In the genomic region with DNA sequence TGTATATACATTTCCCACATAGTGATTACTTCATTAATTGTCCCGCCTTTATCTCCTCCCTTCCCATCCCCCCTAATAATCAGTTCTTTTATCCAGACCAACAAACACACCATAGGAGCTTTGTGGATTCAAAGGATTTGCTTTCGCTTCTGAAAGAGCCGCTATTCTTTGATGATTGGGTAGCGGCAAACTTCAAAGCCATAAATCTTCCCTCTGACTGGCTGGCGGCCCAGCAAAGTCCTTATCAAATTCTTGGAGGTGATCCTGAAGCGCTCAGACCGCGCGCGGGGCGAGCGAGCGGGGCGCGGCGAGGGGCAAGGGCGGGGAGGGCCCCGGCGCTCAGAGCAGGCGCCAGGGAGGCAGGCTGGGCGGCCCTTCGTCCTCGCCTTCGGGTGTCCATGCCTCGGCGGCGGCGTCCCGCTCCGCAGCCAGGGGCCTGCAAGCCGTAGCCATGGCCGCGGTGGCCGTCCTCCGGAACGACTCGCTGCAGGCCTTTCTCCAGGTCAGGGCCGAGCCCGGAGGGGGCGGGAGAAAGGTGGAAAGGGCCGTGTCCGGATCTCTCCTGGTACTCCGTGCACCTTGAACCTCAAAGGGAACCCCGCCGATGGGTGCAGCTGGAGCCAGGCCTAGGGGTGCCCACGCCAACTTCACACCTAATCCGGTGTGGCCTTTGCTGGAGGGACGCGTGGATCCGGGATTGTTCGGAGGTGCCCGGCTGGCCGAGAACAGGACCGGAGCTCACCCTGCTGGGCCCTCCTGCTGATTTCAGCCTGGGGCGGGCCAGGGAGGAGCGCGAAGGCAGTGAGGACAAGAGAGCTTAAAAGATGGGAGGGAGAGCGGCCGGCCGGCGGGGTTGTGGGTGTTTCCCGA, we compare ENCODE assay signal across 8 cellular contexts. TPM values are rescaled to one million over a fixed set of nuclear protein-coding genes. Genes with fewer than 3 reads are reported as not detected.
A peak's percentile ranks its signal among the peaks of the same experiment; 100 is the strongest.
DNase-seq lines count a peak whose midpoint lies in the region; ATAC-seq, FAIRE-seq and TF ChIP-seq lines count a peak whose summit lies in the region.

TSS of gene SP5 (plus strand) at position 276 of the 870 bp plus-strand sequence. CDS start at position 452, 176 bp downstream.

- POLR2A ChIA-PET in CD4-positive, alpha-beta memory T cell (lab: Charles Lee; ENCODE audit: partially characterized antibody), result no interaction called here
- POLR2A ChIA-PET in T-cell (lab: Charles Lee), result interaction anchor here (0.5 to 0.7 kb wide), 2 partner anchors 95 to 126 kb away, joined by 3 to 7 read pairs; no protein-coding TSS in a partner anchor

- intact Hi-C loops in CD4-positive, alpha-beta memory T cell (cut with micrococcal nuclease), result loop anchor here (5.0 kb wide), 1 partner anchor 102 kb away; the partner anchor contains the start of gene GAD1

- H3K4me3 ChIP-seq in CD4-positive, alpha-beta memory T cell (ENCODE audit: low read length in 2 of 2), result peak within 1 kb of the TSS; percentile 44 to 69
- peak within 1 kb of the TSS; percentile 29 for H3K4me3 ChIP-seq in choroid plexus epithelial cell (ENCODE audit: low read depth, low read length)

- H3K36me3 ChIP-seq in CD4-positive, alpha-beta memory T cell (ENCODE audit: insufficient read depth, low read length), result no peaks in the 10 kb centered on the region

- H3K27me3 Mint-ChIP-seq in CD4-positive, alpha-beta memory T cell, result peaks cover 47 to 52% of the 10 kb centered on the region in 2 donors
- H3K27me3 Mint-ChIP-seq in T-cell, result peaks cover 52 to 71% of the 10 kb centered on the region in 2 donors
- peaks cover 67% of the 10 kb centered on the region for H3K27me3 Mint-ChIP-seq in stimulated activated memory B cell treated with anti-CD40 and anti-IgM and Interleukin-4, amounts not matched to agents 10 μg/mL and 1 μg/mL and 100 μg/mL, for 72 hours

- peaks cover 17 to 45% (median 36%) of the 10 kb centered on the region in 4 donors for H3K4me1 Mint-ChIP-seq in CD4-positive, alpha-beta memory T cell
- H3K4me1 Mint-ChIP-seq in T-cell, result peaks cover 37 to 42% (median 40%) of the 10 kb centered on the region in 3 donors
- H3K4me1 Mint-ChIP-seq in stimulated activated memory B cell treated with anti-CD40 and anti-IgM and Interleukin-4, amounts not matched to agents 10 μg/mL and 1 μg/mL and 100 μg/mL, for 72 hours, result peaks cover 13% of the 10 kb centered on the region

- FAIRE-seq in HTR-8/SVneo (lab: Jason Lieb, UNC), result no peak

- H3K27ac ChIP-seq in CD4-positive, alpha-beta memory T cell (ENCODE audit: low read depth, low read length), result no peak within 1 kb of the TSS

- no peak for TF ChIP-seq CTCF in choroid plexus epithelial cell (conservative IDR thresholded peaks at IDR 0.05; ENCODE audit: low read depth, low read length)

- peak within 1 kb of the TSS; percentile 84 to 95 (median 93) for H3K4me3 Mint-ChIP-seq in CD4-positive, alpha-beta memory T cell
- peak within 1 kb of the TSS; percentile 80 to 90 (median 83) for H3K4me3 Mint-ChIP-seq in T-cell
- H3K4me3 Mint-ChIP-seq in stimulated activated memory B cell treated with anti-CD40 and anti-IgM and Interleukin-4, amounts not matched to agents 10 μg/mL and 1 μg/mL and 100 μg/mL, for 72 hours, result peak within 1 kb of the TSS; percentile 65

- peaks cover 40% of the 10 kb centered on the region for H3K4me1 ChIP-seq in CD4-positive, alpha-beta memory T cell (ENCODE audit: insufficient read depth, low read length)

- peaks cover 3 to 4% of the 10 kb centered on the region in 2 donors for H3K36me3 Mint-ChIP-seq in CD4-positive, alpha-beta memory T cell
- no peaks in the 10 kb centered on the region for H3K36me3 Mint-ChIP-seq in T-cell
- H3K36me3 Mint-ChIP-seq in stimulated activated memory B cell treated with anti-CD40 and anti-IgM and Interleukin-4, amounts not matched to agents 10 μg/mL and 1 μg/mL and 100 μg/mL, for 72 hours, result no peaks in the 10 kb centered on the region

- peak within 1 kb of the TSS in 4 of 7 donors; percentile 26 to 87 (median 54) for H3K27ac Mint-ChIP-seq in CD4-positive, alpha-beta memory T cell
- peak within 1 kb of the TSS in 1 of 2 donors; percentile 34 for H3K27ac Mint-ChIP-seq in T-cell
- H3K27ac Mint-ChIP-seq in stimulated activated memory B cell treated with anti-CD40 and anti-IgM and Interleukin-4, amounts not matched to agents 10 μg/mL and 1 μg/mL and 100 μg/mL, for 72 hours, result no peak within 1 kb of the TSS

- peaks cover 45% of the 10 kb centered on the region for H3K27me3 ChIP-seq in CD4-positive, alpha-beta memory T cell (ENCODE audit: insufficient read depth, low read length)

- DNase-seq in CD4-positive, alpha-beta memory T cell, result peak; percentile 45 to 65 (median 56)
- peak; percentile 35 for DNase-seq in HTR-8/SVneo (ENCODE audit: insufficient read length, low spot score)
- peak in 8 of 34 experiments; percentile 7 to 30 (median 19) for DNase-seq in T-cell
- peak; percentile 54 for DNase-seq in choroid plexus epithelial cell (ENCODE audit: low read depth)
- DNase-seq in kidney tubule cell (ENCODE audit: low spot score), result peak; percentile 55
- DNase-seq in C1 segment of cervical spinal cord (lab: John Stamatoyannopoulos, UW), result no peak
- no peak for DNase-seq in HPDE6-E6E7 (ENCODE audit: extremely low spot score)

- CTCF ChIA-PET in CD4-positive, alpha-beta memory T cell (lab: Charles Lee; ENCODE audit: partially characterized antibody), result no interaction called here
- CTCF ChIA-PET in T-cell (lab: Charles Lee), result interaction anchor here in 1 of 2 donors (0.5 kb wide), 1 partner anchor 45 kb away, joined by 3 read pairs; no protein-coding TSS in a partner anchor

- H3K9me3 ChIP-seq in CD4-positive, alpha-beta memory T cell (ENCODE audit: control insufficient read depth in 1 of 2, low read length in 2 of 2), result no peaks in the 10 kb centered on the region

- H3K9me3 Mint-ChIP-seq in CD4-positive, alpha-beta memory T cell, result peaks cover 0 to 10% (median 0%) of the 10 kb centered on the region in 8 donors
- no peaks in the 10 kb centered on the region for H3K9me3 Mint-ChIP-seq in T-cell
- no peaks in the 10 kb centered on the region for H3K9me3 Mint-ChIP-seq in stimulated activated memory B cell treated with anti-CD40 and anti-IgM and Interleukin-4, amounts not matched to agents 10 μg/mL and 1 μg/mL and 100 μg/mL, for 72 hours

- peak; percentile 21 to 71 (median 38) for ATAC-seq in T-cell (replicated peaks in 1 of 4)
- no peak for ATAC-seq in stimulated activated memory B cell treated with anti-CD40 and anti-IgM and Interleukin-4, amounts not matched to agents 10 μg/mL and 1 μg/mL and 100 μg/mL, for 72 hours

RNA-seq across cellular contexts. Expression of gene SP5, which starts in this region (rescaled TPM):
- total RNA-seq in CD4-positive, alpha-beta memory T cell, result not detected
- not detected for polyA plus RNA-seq in CD4-positive, alpha-beta memory T cell
- total RNA-seq in T-cell, result not detected

Comparison
In these comparisons a context has a peak if more than half of its experiments do, and no peak if none do; other contexts are left out.
1. Peak in DNase-seq and H3K4me3 ChIP-seq in CD4-positive, alpha-beta memory T cell; RNA of the gene not detected or under 1 TPM.
2. Peak in ATAC-seq in T-cell; RNA of the gene not detected or under 1 TPM.
3. DNase-seq: peak in HTR-8/SVneo (single experiment), choroid plexus epithelial cell (single experiment) and kidney tubule cell (single experiment); none in C1 segment of cervical spinal cord (0 of 14) and HPDE6-E6E7 (single experiment).
4. Peak in every context shown above with its lines, with median percentiles within 50 percentile points of each other: H3K4me3 Mint-ChIP-seq.